1 cellular context compared by ENCODE assay signal in the genomic region with DNA sequence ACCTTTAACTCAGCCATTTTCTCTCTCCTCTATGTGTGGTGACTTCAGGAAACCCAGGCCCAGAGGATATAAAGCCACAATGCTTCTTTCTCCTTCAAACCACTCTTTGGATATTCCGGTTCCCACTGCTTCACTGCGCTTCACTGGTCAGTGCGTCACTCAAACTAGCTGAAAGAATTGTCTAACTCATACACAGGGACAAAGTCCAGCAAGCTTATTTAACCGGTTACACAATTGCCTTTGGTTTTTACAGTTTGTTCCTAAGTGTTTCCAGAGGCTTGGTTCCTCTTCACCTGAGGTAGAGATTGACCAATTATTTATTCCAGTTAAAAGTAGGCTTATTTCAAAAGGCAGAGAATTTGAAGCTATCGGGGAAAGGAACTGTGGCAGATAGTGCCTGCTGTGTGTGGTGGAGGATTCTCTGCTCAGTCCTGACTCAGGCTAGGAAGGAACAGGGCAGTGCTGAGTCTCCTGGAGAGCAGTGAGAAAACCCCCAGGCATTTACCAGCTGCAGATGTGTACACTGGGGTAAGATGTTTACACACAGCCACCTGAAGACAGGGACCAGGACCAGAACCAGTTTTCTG.
A peak's percentile ranks its signal among the peaks of the same experiment; 100 is the strongest.
TF ChIP-seq lines count a peak whose summit lies in the region.

Gene HGD, minus strand, starts transcription at position 145 of the 587 bp plus-strand sequence. Its CDS starts 128 bp downstream, at position 17.

TF ChIP-seq in HepG2, 621 proteins besides CTCF, POLR2A, EP300 and RAD21 (continued from another document and continues in another):
- TF ChIP-seq CREB3 (CRISPR knock-in tag; IDR thresholded peaks at IDR 0.05) (no peak), ZNF605 (CRISPR knock-in tag; IDR thresholded peaks at IDR 0.05) (no peak; the same call in 1 of the 2 replicates), JARID2 (CRISPR knock-in tag; IDR thresholded peaks at IDR 0.05; ENCODE audit: insufficient replicate concordance) (no peak), KAT7 (CRISPR knock-in tag; IDR thresholded peaks at IDR 0.05; ENCODE audit: borderline replicate concordance) (peak; percentile 85; the same call in 1 of the 2 replicates), FOXO1 (CRISPR knock-in tag; IDR thresholded peaks at IDR 0.05) (peak; percentile 80; the same call in 1 of the 2 replicates), FLYWCH1 (CRISPR knock-in tag; IDR thresholded peaks at IDR 0.05) (no peak), ZBTB2 (CRISPR knock-in tag; IDR thresholded peaks at IDR 0.05; ENCODE audit: low read depth) (no peak), GABPB1 (CRISPR knock-in tag; IDR thresholded peaks at IDR 0.05) (0 out of 2 replicates have a peak, but pooled peaks have one; percentile 5), IRF1 (CRISPR knock-in tag; IDR thresholded peaks at IDR 0.05; ENCODE audit: low read depth) (no peak), ZNF333 (CRISPR knock-in tag; IDR thresholded peaks at IDR 0.05; ENCODE audit: borderline replicate concordance) (no peak), BHLHE40 (IDR thresholded peaks at IDR 0.05; ENCODE audit: low read length) (no peak), ZNF10 (CRISPR knock-in tag; IDR thresholded peaks at IDR 0.05; ENCODE audit: borderline replicate concordance, low read depth) (no peak), SRF (IDR thresholded peaks at IDR 0.05; ENCODE audit: low read depth, low read length) (no peak), ZNF235 (CRISPR knock-in tag; IDR thresholded peaks at IDR 0.05; ENCODE audit: borderline replicate concordance) (no peak), ERF (CRISPR knock-in tag; IDR thresholded peaks at IDR 0.05) (peak; percentile 74), TGIF2 (CRISPR knock-in tag; IDR thresholded peaks at IDR 0.05) (peak; percentile 77), PHF20 (CRISPR knock-in tag; IDR thresholded peaks at IDR 0.05) (no peak), ZNF3 (CRISPR knock-in tag; IDR thresholded peaks at IDR 0.05) (0 out of 2 replicates have a peak, but pooled peaks have one; percentile 50), ZNF280D (CRISPR knock-in tag; IDR thresholded peaks at IDR 0.05) (no peak), HES4 (CRISPR knock-in tag; IDR thresholded peaks at IDR 0.05; ENCODE audit: borderline replicate concordance) (no peak), ZMAT5 (CRISPR knock-in tag; IDR thresholded peaks at IDR 0.05; ENCODE audit: borderline replicate concordance, low read depth) (no peak), STAG1 (CRISPR knock-in tag; IDR thresholded peaks at IDR 0.05) (no peak), ZNF597 (CRISPR knock-in tag; IDR thresholded peaks at IDR 0.05) (no peak), ZNF788 (CRISPR knock-in tag; IDR thresholded peaks at IDR 0.05; ENCODE audit: borderline replicate concordance) (no peak), ZNF441 (CRISPR knock-in tag; IDR thresholded peaks at IDR 0.05; ENCODE audit: borderline replicate concordance) (peak; percentile 37; the same call in 1 of the 2 replicates), ZBTB20 (CRISPR knock-in tag; IDR thresholded peaks at IDR 0.05; ENCODE audit: borderline replicate concordance, low read depth) (no peak; the same call in 1 of the 2 replicates), MEIS1 (CRISPR knock-in tag; IDR thresholded peaks at IDR 0.05; ENCODE audit: borderline replicate concordance) (no peak), ARNTL (CRISPR knock-in tag; IDR thresholded peaks at IDR 0.05) (no peak), MATR3 (CRISPR knock-in tag; IDR thresholded peaks at IDR 0.05) (no peak), GATAD2A (CRISPR knock-in tag; IDR thresholded peaks at IDR 0.05) (peak; percentile 93), TFE3 (CRISPR knock-in tag; IDR thresholded peaks at IDR 0.05) (peak; percentile 50; the same call in 1 of the 2 replicates), REPIN1 (CRISPR knock-in tag; IDR thresholded peaks at IDR 0.05; ENCODE audit: borderline replicate concordance, low read depth) (peak; percentile 79; the same call in 1 of the 2 replicates), RBM39 (IDR thresholded peaks at IDR 0.05; ENCODE audit: low read depth, low read length, poor library complexity, severe bottlenecking) (no peak)
- TF ChIP-seq, protein P1, sequence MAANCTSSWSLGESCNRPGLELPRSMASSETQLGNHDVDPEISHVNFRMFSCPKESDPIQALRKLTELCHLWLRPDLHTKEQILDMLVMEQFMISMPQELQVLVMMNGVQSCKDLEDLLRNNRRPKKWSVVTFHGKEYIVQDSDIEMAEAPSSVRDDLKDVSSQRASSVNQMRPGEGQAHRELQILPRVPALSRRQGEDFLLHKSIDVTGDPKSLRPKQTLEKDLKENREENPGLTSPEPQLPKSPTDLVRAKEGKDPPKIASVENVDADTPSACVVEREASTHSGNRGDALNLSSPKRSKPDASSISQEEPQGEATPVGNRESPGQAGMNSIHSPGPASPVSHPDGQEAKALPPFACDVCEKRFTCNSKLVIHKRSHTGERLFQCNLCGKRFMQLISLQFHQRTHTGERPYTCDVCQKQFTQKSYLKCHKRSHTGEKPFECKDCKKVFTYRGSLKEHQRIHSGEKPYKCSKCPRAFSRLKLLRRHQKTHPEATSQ (CRISPR knock-in tag; IDR thresholded peaks at IDR 0.05; ENCODE audit: borderline replicate concordance) = peak; percentile 45; the same call in 1 of the 2 replicates
- TF ChIP-seq, protein P2, sequence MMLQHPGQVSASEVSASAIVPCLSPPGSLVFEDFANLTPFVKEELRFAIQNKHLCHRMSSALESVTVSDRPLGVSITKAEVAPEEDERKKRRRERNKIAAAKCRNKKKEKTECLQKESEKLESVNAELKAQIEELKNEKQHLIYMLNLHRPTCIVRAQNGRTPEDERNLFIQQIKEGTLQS (CRISPR knock-in tag; IDR thresholded peaks at IDR 0.05) = peak; percentile 18; the same call in 1 of the 2 replicates
- TF ChIP-seq, protein P3, sequence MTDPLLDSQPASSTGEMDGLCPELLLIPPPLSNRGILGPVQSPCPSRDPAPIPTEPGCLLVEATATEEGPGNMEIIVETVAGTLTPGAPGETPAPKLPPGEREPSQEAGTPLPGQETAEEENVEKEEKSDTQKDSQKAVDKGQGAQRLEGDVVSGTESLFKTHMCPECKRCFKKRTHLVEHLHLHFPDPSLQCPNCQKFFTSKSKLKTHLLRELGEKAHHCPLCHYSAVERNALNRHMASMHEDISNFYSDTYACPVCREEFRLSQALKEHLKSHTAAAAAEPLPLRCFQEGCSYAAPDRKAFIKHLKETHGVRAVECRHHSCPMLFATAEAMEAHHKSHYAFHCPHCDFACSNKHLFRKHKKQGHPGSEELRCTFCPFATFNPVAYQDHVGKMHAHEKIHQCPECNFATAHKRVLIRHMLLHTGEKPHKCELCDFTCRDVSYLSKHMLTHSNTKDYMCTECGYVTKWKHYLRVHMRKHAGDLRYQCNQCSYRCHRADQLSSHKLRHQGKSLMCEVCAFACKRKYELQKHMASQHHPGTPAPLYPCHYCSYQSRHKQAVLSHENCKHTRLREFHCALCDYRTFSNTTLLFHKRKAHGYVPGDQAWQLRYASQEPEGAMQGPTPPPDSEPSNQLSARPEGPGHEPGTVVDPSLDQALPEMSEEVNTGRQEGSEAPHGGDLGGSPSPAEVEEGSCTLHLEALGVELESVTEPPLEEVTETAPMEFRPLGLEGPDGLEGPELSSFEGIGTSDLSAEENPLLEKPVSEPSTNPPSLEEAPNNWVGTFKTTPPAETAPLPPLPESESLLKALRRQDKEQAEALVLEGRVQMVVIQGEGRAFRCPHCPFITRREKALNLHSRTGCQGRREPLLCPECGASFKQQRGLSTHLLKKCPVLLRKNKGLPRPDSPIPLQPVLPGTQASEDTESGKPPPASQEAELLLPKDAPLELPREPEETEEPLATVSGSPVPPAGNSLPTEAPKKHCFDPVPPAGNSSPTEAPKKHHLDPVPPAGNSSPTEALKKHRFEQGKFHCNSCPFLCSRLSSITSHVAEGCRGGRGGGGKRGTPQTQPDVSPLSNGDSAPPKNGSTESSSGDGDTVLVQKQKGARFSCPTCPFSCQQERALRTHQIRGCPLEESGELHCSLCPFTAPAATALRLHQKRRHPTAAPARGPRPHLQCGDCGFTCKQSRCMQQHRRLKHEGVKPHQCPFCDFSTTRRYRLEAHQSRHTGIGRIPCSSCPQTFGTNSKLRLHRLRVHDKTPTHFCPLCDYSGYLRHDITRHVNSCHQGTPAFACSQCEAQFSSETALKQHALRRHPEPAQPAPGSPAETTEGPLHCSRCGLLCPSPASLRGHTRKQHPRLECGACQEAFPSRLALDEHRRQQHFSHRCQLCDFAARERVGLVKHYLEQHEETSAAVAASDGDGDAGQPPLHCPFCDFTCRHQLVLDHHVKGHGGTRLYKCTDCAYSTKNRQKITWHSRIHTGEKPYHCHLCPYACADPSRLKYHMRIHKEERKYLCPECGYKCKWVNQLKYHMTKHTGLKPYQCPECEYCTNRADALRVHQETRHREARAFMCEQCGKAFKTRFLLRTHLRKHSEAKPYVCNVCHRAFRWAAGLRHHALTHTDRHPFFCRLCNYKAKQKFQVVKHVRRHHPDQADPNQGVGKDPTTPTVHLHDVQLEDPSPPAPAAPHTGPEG (CRISPR knock-in tag; IDR thresholded peaks at IDR 0.05) = no peak
- TF ChIP-seq, protein P4, sequence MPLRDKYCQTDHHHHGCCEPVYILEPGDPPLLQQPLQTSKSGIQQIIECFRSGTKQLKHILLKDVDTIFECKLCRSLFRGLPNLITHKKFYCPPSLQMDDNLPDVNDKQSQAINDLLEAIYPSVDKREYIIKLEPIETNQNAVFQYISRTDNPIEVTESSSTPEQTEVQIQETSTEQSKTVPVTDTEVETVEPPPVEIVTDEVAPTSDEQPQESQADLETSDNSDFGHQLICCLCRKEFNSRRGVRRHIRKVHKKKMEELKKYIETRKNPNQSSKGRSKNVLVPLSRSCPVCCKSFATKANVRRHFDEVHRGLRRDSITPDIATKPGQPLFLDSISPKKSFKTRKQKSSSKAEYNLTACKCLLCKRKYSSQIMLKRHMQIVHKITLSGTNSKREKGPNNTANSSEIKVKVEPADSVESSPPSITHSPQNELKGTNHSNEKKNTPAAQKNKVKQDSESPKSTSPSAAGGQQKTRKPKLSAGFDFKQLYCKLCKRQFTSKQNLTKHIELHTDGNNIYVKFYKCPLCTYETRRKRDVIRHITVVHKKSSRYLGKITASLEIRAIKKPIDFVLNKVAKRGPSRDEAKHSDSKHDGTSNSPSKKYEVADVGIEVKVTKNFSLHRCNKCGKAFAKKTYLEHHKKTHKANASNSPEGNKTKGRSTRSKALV (CRISPR knock-in tag; IDR thresholded peaks at IDR 0.05) = no peak
